In genomic region chr2:20574930-20575329, GRCh38 we compare ENCODE assay signal across 23 cellular contexts.
DNase-seq lines count a peak whose midpoint lies in the region; ATAC-seq and TF ChIP-seq lines count a peak whose summit lies in the region.
"Had no signal": no experiment of that assay in that cellular context is flagged by ENCODE, and none has a peak within 500 bp of the region (broad histone marks: within the 10 kb centered on the region; RNA-seq: fewer than 3 reads in every experiment).

No MANE protein-coding gene starts in this region.

- peak overlapping the region; percentile 75 for H2AK5ac ChIP-seq in trophoblast cell (ENCODE audit: low read length)

- H3K79me1 ChIP-seq in trophoblast cell (ENCODE audit: low read length), result peaks cover 85% of the 10 kb centered on the region

- peak overlapping the region; percentile 85 for H2BK12ac ChIP-seq in trophoblast cell (ENCODE audit: low read length)

- H3K9me3 ChIP-seq in heart left ventricle (no peaks in the 10 kb centered on the region), left ventricle myocardium inferior (replicated peaks) (no peaks in the 10 kb centered on the region), trophoblast cell (ENCODE audit: insufficient read depth, low read depth, low read length) (no peaks in the 10 kb centered on the region), upper lobe of right lung (no peaks in the 10 kb centered on the region), HAP-1 (no peaks in the 10 kb centered on the region; the same call in 1 of the 2 replicates), thyroid gland (no peaks in the 10 kb centered on the region)
- H3K9me3 ChIP-seq: pancreas had no signal

- no peak overlapping the region for H3K9ac ChIP-seq in trophoblast cell (ENCODE audit: low read length)

- DNase-seq in heart left ventricle (peak in 2 of 5 donors; percentile 29 to 54), left ventricle myocardium superior (no peak), left ventricle myocardium inferior (no peak), trophoblast cell (no peak), upper lobe of right lung (no peak), HAP-1 (ENCODE audit: low spot score in 2 of 2) (no peak), DMS153 (lab: John Stamatoyannopoulos, UW) (no peak), thyroid gland (no peak)
- DNase-seq: activated CD4-positive, alpha-beta memory T cell treated with anti-CD3 and anti-CD28 coated beads for 36 hours; activated CD4-positive, CD25-positive, alpha-beta regulatory T cell; activated naive CD4-positive, alpha-beta T cell treated with Interleukin-2 at 50 U/mL for 16 hours; anterior cingulate cortex; cerebellar nuclear complex; naive B cell; NCI-H1436; NCI-H524 treated with DMSO at 0.1 percent for 48 hours; pancreas; RPMI8226; stimulated activated CD4-positive, alpha-beta T cell treated with anti-CD3 and anti-CD28 coated beads, Interleukin-2, amount 100 ng/mL, for 24 hours; stimulated activated naive CD8-positive, alpha-beta T cell treated with anti-CD3 and anti-CD28 coated beads, Interleukin-15, Interleukin-2, amounts not matched to agents 100 U/mL and 50 U/mL, for 24 hours; T-helper 9 cell had no signal

- no peak overlapping the region for H3K4me2 ChIP-seq in trophoblast cell (ENCODE audit: low read length)

- no peak overlapping the region for H4K12ac ChIP-seq in trophoblast cell (ENCODE audit: low read depth, low read length)

- H3K23ac ChIP-seq in trophoblast cell (ENCODE audit: low read length), result no peak overlapping the region

- no peak overlapping the region for H2AFZ ChIP-seq in trophoblast cell (ENCODE audit: insufficient read depth, low read length, poor library complexity)

- H3K4me1 ChIP-seq in heart left ventricle, result peaks cover 16 to 99% (median 93%) of the 10 kb centered on the region in 12 donors
- H3K4me1 ChIP-seq in left ventricle myocardium inferior, result peaks cover 98% of the 10 kb centered on the region
- H3K4me1 ChIP-seq in trophoblast cell (ENCODE audit: control insufficient read depth in 1 of 2, insufficient read depth in 2 of 2, low read length in 2 of 2), result peaks cover 59 to 60% of the 10 kb centered on the region in 2 experiments
- H3K4me1 ChIP-seq in upper lobe of right lung, result peaks cover 49% of the 10 kb centered on the region
- no peaks in the 10 kb centered on the region for H3K4me1 ChIP-seq in HAP-1
- H3K4me1 ChIP-seq in thyroid gland, result peaks cover 24 to 67% of the 10 kb centered on the region in 2 donors

- H3K36me3 ChIP-seq in heart left ventricle (no peaks in the 10 kb centered on the region), left ventricle myocardium inferior (no peaks in the 10 kb centered on the region), trophoblast cell (ENCODE audit: control insufficient read depth in 1 of 2, insufficient read depth in 2 of 2, low read length in 2 of 2) (no peaks in the 10 kb centered on the region), upper lobe of right lung (no peaks in the 10 kb centered on the region), HAP-1 (replicated peaks) (no peaks in the 10 kb centered on the region), thyroid gland (no peaks in the 10 kb centered on the region)
- H3K36me3 ChIP-seq: pancreas had no signal

- peak overlapping the region; percentile 77 for H2BK5ac ChIP-seq in trophoblast cell (ENCODE audit: low read depth, low read length, poor library complexity)

- H3K4me3 ChIP-seq in heart left ventricle (no peak overlapping the region), left ventricle myocardium inferior (no peak overlapping the region), trophoblast cell (ENCODE audit: low read depth, low read length) (no peak overlapping the region), upper lobe of right lung (no peak overlapping the region), HAP-1 (no peak overlapping the region), thyroid gland (replicated peaks in 1 of 3) (no peak overlapping the region)
- H3K4me3 ChIP-seq: pancreas had no signal

- TF ChIP-seq POLR2A in heart left ventricle (IDR thresholded peaks at IDR 0.05), result no peak
- no peak for TF ChIP-seq POLR2A in thyroid gland (IDR thresholded peaks at IDR 0.05)

- no peaks in the 10 kb centered on the region for H3K27me3 ChIP-seq in heart left ventricle
- no peaks in the 10 kb centered on the region for H3K27me3 ChIP-seq in left ventricle myocardium inferior (ENCODE audit: low read depth)
- H3K27me3 ChIP-seq in trophoblast cell (ENCODE audit: insufficient read depth, low read length), result no peaks in the 10 kb centered on the region
- no peaks in the 10 kb centered on the region for H3K27me3 ChIP-seq in upper lobe of right lung
- no peaks in the 10 kb centered on the region for H3K27me3 ChIP-seq in HAP-1 (ENCODE audit: low read depth)
- no peaks in the 10 kb centered on the region for H3K27me3 ChIP-seq in thyroid gland
- H3K27me3 ChIP-seq: pancreas had no signal

- ATAC-seq in heart left ventricle (no peak), left ventricle myocardium superior (no peak), upper lobe of right lung (no peak)
- ATAC-seq: HCT116; pancreas; stimulated activated naive CD8-positive, alpha-beta T cell treated with anti-CD3 and anti-CD28 coated beads, Interleukin-15, Interleukin-2, amounts not matched to agents 100 U/mL and 50 U/mL, for 24 hours had no signal

- in situ Hi-C loops in HAP-1 (cut with MboI; ENCODE audit: low sequenced_read_pairs), result no loop called here

- peak overlapping the region; percentile 8 for H3K4ac ChIP-seq in trophoblast cell (ENCODE audit: low read depth, low read length)

- H3K27ac ChIP-seq in heart left ventricle (peak overlapping the region; percentile 48 to 94 (median 69)), left ventricle myocardium inferior (replicated peaks) (peak overlapping the region; percentile 89), trophoblast cell (ENCODE audit: low read depth, low read length) (peak overlapping the region; percentile 30), upper lobe of right lung (peak overlapping the region; percentile 47), thyroid gland (no peak overlapping the region)
- H3K27ac ChIP-seq: C4-2B, pancreas had no signal

- H2BK120ac ChIP-seq in trophoblast cell (ENCODE audit: insufficient read depth, low read length, poor library complexity), result peak overlapping the region; percentile 96

- peak overlapping the region; percentile 95 for H4K91ac ChIP-seq in trophoblast cell (ENCODE audit: low read depth, low read length)

- H3K79me2 ChIP-seq in trophoblast cell (ENCODE audit: control insufficient read depth, insufficient read depth, low read length, poor library complexity), result peaks cover 18% of the 10 kb centered on the region

- TF ChIP-seq CTCF in heart left ventricle (IDR thresholded peaks at IDR 0.05) (no peak), left ventricle myocardium inferior (IDR thresholded peaks at IDR 0.05; ENCODE audit: borderline replicate concordance) (no peak), upper lobe of right lung (IDR thresholded peaks at IDR 0.05) (no peak), thyroid gland (IDR thresholded peaks at IDR 0.05) (no peak)

- WGBS in heart left ventricle, 4 donors, result 56 to 76% (median 66%) methylated on average over 6 of the region's 6 CpGs
- WGBS in trophoblast cell (ENCODE audit: extremely low coverage, insufficient coverage, insufficient read length), result no CpG with 5 or more reads among the region's 6 CpGs
- WGBS in thyroid gland, 2 donors, result 83 to 93% methylated on average over 5 to 6 of the region's 6 CpGs

- H3K18ac ChIP-seq in trophoblast cell (ENCODE audit: low read length), result peak overlapping the region; percentile 24

- intact Hi-C loops in heart left ventricle (cut with DNase I), result loop anchor here in 6 of 10 donors (5.0 to 10.0 kb wide), 5 partner anchors 42 to 123 kb away; no protein-coding TSS in a partner anchor
- intact Hi-C loops in left ventricle myocardium superior (cut with micrococcal nuclease), result no loop called here
- intact Hi-C loops in left ventricle myocardium inferior (cut with micrococcal nuclease), result no loop called here
- intact Hi-C loops in upper lobe of right lung (cut with DNase I), result no loop called here
- intact Hi-C loops in thyroid gland (cut with DNase I), result no loop called here

- peak overlapping the region; percentile 72 for H3K14ac ChIP-seq in trophoblast cell (ENCODE audit: low read length)

- H4K8ac ChIP-seq in trophoblast cell (ENCODE audit: low read depth, low read length), result peak overlapping the region; percentile 56

Comparison
In these comparisons a context has a peak if more than half of its experiments do, and no peak if none do; other contexts are left out.
1. intact Hi-C loops: an anchor here in heart left ventricle (5.0 to 10.0 kb wide); none called in left ventricle myocardium superior, left ventricle myocardium inferior, upper lobe of right lung and thyroid gland.
2. H3K27ac ChIP-seq: peak in heart left ventricle (12 of 12), left ventricle myocardium inferior (single experiment), trophoblast cell (single experiment) and upper lobe of right lung (single experiment); none in thyroid gland (0 of 3).